ENCODE assay signal across 1 cellular context in the genomic region with DNA sequence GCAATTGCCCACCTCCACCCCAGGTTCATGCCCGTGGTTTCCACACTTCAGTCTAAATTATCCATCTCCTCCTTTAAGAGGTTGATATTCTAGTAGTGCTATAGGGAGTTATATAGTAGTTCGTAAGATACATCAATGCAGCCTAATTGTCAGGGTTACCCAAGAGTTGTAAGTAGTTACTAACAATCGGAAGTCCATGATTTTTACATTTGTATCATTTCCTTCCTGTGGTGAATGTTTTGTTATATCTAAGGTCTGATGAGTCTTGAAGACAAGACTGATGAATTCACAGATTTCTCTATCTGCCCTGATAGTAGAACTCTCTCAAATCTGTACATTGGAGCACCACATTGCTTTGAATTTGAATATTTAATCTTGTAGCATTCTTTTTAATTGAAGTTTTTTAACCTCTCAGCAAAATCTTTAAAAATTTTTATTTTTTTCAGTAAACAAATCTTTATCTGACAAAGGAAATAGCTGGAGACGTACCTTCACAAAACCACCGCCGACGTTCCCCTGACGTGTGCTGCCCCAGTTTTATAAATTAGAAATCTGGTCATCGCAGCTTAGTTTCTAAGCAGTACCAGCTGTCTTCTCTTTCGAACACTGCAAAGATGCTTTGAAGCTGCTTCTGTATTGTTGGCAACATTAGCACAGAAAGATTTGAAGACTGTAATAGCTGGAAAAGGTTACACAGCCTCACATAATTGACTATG.
TF ChIP-seq lines count a peak whose summit lies in the region.

No MANE protein-coding gene starts in this region.

TF ChIP-seq in WTC11, 78 proteins besides CTCF, POLR2A, EP300 and RAD21:
- TF ChIP-seq, protein P1, sequence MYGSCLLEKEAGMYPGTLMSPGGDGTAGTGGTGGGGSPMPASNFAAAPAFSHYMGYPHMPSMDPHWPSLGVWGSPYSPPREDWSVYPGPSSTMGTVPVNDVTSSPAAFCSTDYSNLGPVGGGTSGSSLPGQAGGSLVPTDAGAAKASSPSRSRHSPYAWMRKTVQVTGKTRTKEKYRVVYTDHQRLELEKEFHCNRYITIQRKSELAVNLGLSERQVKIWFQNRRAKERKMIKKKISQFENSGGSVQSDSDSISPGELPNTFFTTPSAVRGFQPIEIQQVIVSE (CRISPR knock-in tag; IDR thresholded peaks at IDR 0.05; ENCODE audit: borderline replicate concordance): no peak
- TF ChIP-seq SOX15 (CRISPR knock-in tag; IDR thresholded peaks at IDR 0.05) (no peak), E2F4 (CRISPR knock-in tag; IDR thresholded peaks at IDR 0.05; ENCODE audit: borderline replicate concordance, low read depth) (no peak), FOXK1 (CRISPR knock-in tag; IDR thresholded peaks at IDR 0.05) (no peak), PRRX2 (CRISPR knock-in tag; IDR thresholded peaks at IDR 0.05) (no peak), JUN (CRISPR knock-in tag; IDR thresholded peaks at IDR 0.05) (no peak), ZNF219 (CRISPR knock-in tag; IDR thresholded peaks at IDR 0.05; ENCODE audit: borderline replicate concordance) (no peak), ZNF396 (CRISPR knock-in tag; IDR thresholded peaks at IDR 0.05; ENCODE audit: borderline replicate concordance) (no peak), ZNF671 (CRISPR knock-in tag; IDR thresholded peaks at IDR 0.05) (no peak), ZNF317 (CRISPR knock-in tag; IDR thresholded peaks at IDR 0.05; ENCODE audit: borderline replicate concordance, low read depth) (no peak), ATF2 (CRISPR knock-in tag; IDR thresholded peaks at IDR 0.05; ENCODE audit: borderline replicate concordance, low read depth) (no peak), TEAD4 (CRISPR knock-in tag; IDR thresholded peaks at IDR 0.05) (no peak), USF2 (CRISPR knock-in tag; IDR thresholded peaks at IDR 0.05) (no peak), ETV6 (CRISPR knock-in tag; IDR thresholded peaks at IDR 0.05) (no peak), AR (CRISPR knock-in tag; IDR thresholded peaks at IDR 0.05) (no peak)
- TF ChIP-seq, protein P2, sequence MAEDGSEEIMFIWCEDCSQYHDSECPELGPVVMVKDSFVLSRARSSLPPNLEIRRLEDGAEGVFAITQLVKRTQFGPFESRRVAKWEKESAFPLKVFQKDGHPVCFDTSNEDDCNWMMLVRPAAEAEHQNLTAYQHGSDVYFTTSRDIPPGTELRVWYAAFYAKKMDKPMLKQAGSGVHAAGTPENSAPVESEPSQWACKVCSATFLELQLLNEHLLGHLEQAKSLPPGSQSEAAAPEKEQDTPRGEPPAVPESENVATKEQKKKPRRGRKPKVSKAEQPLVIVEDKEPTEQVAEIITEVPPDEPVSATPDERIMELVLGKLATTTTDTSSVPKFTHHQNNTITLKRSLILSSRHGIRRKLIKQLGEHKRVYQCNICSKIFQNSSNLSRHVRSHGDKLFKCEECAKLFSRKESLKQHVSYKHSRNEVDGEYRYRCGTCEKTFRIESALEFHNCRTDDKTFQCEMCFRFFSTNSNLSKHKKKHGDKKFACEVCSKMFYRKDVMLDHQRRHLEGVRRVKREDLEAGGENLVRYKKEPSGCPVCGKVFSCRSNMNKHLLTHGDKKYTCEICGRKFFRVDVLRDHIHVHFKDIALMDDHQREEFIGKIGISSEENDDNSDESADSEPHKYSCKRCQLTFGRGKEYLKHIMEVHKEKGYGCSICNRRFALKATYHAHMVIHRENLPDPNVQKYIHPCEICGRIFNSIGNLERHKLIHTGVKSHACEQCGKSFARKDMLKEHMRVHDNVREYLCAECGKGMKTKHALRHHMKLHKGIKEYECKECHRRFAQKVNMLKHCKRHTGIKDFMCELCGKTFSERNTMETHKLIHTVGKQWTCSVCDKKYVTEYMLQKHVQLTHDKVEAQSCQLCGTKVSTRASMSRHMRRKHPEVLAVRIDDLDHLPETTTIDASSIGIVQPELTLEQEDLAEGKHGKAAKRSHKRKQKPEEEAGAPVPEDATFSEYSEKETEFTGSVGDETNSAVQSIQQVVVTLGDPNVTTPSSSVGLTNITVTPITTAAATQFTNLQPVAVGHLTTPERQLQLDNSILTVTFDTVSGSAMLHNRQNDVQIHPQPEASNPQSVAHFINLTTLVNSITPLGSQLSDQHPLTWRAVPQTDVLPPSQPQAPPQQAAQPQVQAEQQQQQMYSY (CRISPR knock-in tag; IDR thresholded peaks at IDR 0.05): no peak
- TF ChIP-seq, protein P3, sequence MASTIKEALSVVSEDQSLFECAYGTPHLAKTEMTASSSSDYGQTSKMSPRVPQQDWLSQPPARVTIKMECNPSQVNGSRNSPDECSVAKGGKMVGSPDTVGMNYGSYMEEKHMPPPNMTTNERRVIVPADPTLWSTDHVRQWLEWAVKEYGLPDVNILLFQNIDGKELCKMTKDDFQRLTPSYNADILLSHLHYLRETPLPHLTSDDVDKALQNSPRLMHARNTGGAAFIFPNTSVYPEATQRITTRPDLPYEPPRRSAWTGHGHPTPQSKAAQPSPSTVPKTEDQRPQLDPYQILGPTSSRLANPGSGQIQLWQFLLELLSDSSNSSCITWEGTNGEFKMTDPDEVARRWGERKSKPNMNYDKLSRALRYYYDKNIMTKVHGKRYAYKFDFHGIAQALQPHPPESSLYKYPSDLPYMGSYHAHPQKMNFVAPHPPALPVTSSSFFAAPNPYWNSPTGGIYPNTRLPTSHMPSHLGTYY (CRISPR knock-in tag; IDR thresholded peaks at IDR 0.05): no peak
